Comparison of ENCODE assay signal across 16 cellular contexts in genomic region chr11:68150029-68150428, GRCh38. TPM values are rescaled to one million over a fixed set of nuclear protein-coding genes. Genes with fewer than 3 reads are reported as not detected.
DNase-seq lines count a peak whose midpoint lies in the region; ATAC-seq, FAIRE-seq and TF ChIP-seq lines count a peak whose summit lies in the region.
"Had no signal": no experiment of that assay in that cellular context is flagged by ENCODE, and none has a peak within 500 bp of the region (broad histone marks: within the 10 kb centered on the region; RNA-seq: fewer than 3 reads in every experiment).

No MANE protein-coding gene starts in this region.

- no peak overlapping the region for H2BK120ac ChIP-seq in mesenchymal stem cell (ENCODE audit: low read depth, low read length)

- H3K36me3 ChIP-seq in bronchial epithelial cell (ENCODE audit: control insufficient read depth, insufficient read depth, low read length) (no peaks in the 10 kb centered on the region), mesenchymal stem cell (ENCODE audit: control insufficient read depth in 1 of 2, insufficient read depth in 2 of 2, low read depth in 1 of 2, low read length in 2 of 2) (peaks cover 3 to 8% of the 10 kb centered on the region in 2 experiments)

- ATAC-seq in HG03439 (IDR thresholded peaks at IDR 0.05; ENCODE audit: unreplicated experiment) (no peak), HG03135 (IDR thresholded peaks at IDR 0.05; ENCODE audit: unreplicated experiment) (no peak), HG02588 (IDR thresholded peaks at IDR 0.05; ENCODE audit: unreplicated experiment) (no peak)

- no peak for FAIRE-seq in bronchial epithelial cell (lab: Jason Lieb, UNC)

- H3K14ac ChIP-seq in mesenchymal stem cell (ENCODE audit: low read length in 2 of 2): no peak overlapping the region

- H2BK5ac ChIP-seq in mesenchymal stem cell (ENCODE audit: low read depth, low read length, poor library complexity, severe bottlenecking): no peak overlapping the region

- no peaks in the 10 kb centered on the region for H3K27me3 ChIP-seq in bronchial epithelial cell (ENCODE audit: control insufficient read depth, insufficient read depth, low read length)
- H3K27me3 ChIP-seq in mesenchymal stem cell (ENCODE audit: control insufficient read depth in 1 of 2, insufficient read depth in 1 of 2, low read length in 2 of 2): peaks cover 0 to 20% of the 10 kb centered on the region in 2 experiments
- H3K27me3 ChIP-seq: right lobe of liver, tibial nerve had no signal

- H3K23ac ChIP-seq in mesenchymal stem cell (ENCODE audit: low read length in 2 of 2): no peak overlapping the region

- H3K18ac ChIP-seq in mesenchymal stem cell (ENCODE audit: low read depth in 1 of 2, low read length in 2 of 2): no peak overlapping the region

- H3K9me3 ChIP-seq in mesenchymal stem cell (ENCODE audit: control insufficient read depth, low read length): no peaks in the 10 kb centered on the region
- H3K9me3 ChIP-seq: right lobe of liver, tibial nerve had no signal

- H3K4me2 ChIP-seq in mesenchymal stem cell (ENCODE audit: low read length, poor library complexity, severe bottlenecking): no peak overlapping the region

- no peak overlapping the region for H3K9ac ChIP-seq in mesenchymal stem cell (ENCODE audit: low read length)

- no peak overlapping the region for H3K4ac ChIP-seq in mesenchymal stem cell (ENCODE audit: low read depth in 1 of 2, low read length in 2 of 2)

- H3K4me1 ChIP-seq in mesenchymal stem cell (ENCODE audit: control insufficient read depth, insufficient read depth, low read depth, low read length): peaks cover 18% of the 10 kb centered on the region

- no peak overlapping the region for H2AK5ac ChIP-seq in mesenchymal stem cell (ENCODE audit: low read length, severe bottlenecking)

- no peak overlapping the region for H3K27ac ChIP-seq in mesenchymal stem cell (ENCODE audit: low read length, poor library complexity, severe bottlenecking)
- H3K27ac ChIP-seq: right lobe of liver, tibial nerve had no signal

- no peak overlapping the region for H4K91ac ChIP-seq in mesenchymal stem cell (ENCODE audit: low read length)

- no peak overlapping the region for H2BK15ac ChIP-seq in mesenchymal stem cell (ENCODE audit: low read depth, poor library complexity, severe bottlenecking)

- 40% methylated on average over 5 of the region's 7 CpGs for WGBS in mesenchymal stem cell

- H3K79me1 ChIP-seq in mesenchymal stem cell (replicated peaks; ENCODE audit: low read length, poor library complexity, severe bottlenecking): no peaks in the 10 kb centered on the region

- no peak overlapping the region for H2BK12ac ChIP-seq in mesenchymal stem cell (ENCODE audit: low read length in 2 of 2)

- no peak overlapping the region for H2AFZ ChIP-seq in mesenchymal stem cell (ENCODE audit: low read depth, low read length)

- no peak for TF ChIP-seq POLR2A in NB4 (IDR thresholded peaks at IDR 0.05; ENCODE audit: extremely low read depth, insufficient read length)

- H3K4me3 ChIP-seq in NB4 (ENCODE audit: low read depth, low read length): no peak overlapping the region
- no peak overlapping the region for H3K4me3 ChIP-seq in bronchial epithelial cell (ENCODE audit: low read depth, low read length)
- no peak overlapping the region for H3K4me3 ChIP-seq in mesenchymal stem cell (ENCODE audit: insufficient read depth in 1 of 2, low read depth in 1 of 2, low read length in 2 of 2)
- H3K4me3 ChIP-seq: right lobe of liver, tibial nerve had no signal

- H4K8ac ChIP-seq in mesenchymal stem cell (ENCODE audit: low read length): no peak overlapping the region

- DNase-seq in ELF-1 (ENCODE audit: low read depth, low spot score): peak; percentile 66
- DNase-seq in NB4 (ENCODE audit: low read depth): peak; percentile 62
- DNase-seq in bronchial epithelial cell (ENCODE audit: low read depth): peak; percentile 61
- peak; percentile 22 for DNase-seq in mesenchymal stem cell
- DNase-seq in stimulated activated CD4-positive, alpha-beta T cell treated with anti-CD3 and anti-CD28 coated beads, Interleukin-4, amount 100 ng/mL, for 4 hours: no peak
- DNase-seq: activated CD8-positive, alpha-beta memory T cell treated with anti-CD3 and anti-CD28 coated beads for 24 hours; activated naive CD8-positive, alpha-beta T cell treated with anti-CD3 and anti-CD28 coated beads, Interleukin-2, amount 10 ng/mL, durations not matched to agents 7 days and 5 days; CD4-positive, CD25-positive, alpha-beta regulatory T cell; effector CD4-positive, alpha-beta T cell; H9; T-helper 1 cell had no signal

- TF ChIP-seq CTCF in NB4 (IDR thresholded peaks at IDR 0.05; ENCODE audit: low read depth, low read length): no peak
- no peak for TF ChIP-seq CTCF in bronchial epithelial cell (IDR thresholded peaks at IDR 0.05; ENCODE audit: insufficient read depth, low read length, severe bottlenecking)

RNA-seq across cellular contexts. Expression of gene CHKA, which starts 28.8 kb away (rescaled TPM):
- total RNA-seq in bronchial epithelial cell: 4.7 and 7.4 TPM in 2 replicates
- 22.7 TPM for polyA plus RNA-seq in mesenchymal stem cell (2013, experiment 1 of 2)
- polyA plus RNA-seq in mesenchymal stem cell (2013, experiment 2 of 2): 22.9 TPM

Comparison
In these comparisons a context has a peak if more than half of its experiments do, and no peak if none do; other contexts are left out.
1. DNase-seq: peak in ELF-1 (single experiment), NB4 (single experiment), bronchial epithelial cell (single experiment) and mesenchymal stem cell (single experiment); none in stimulated activated CD4-positive, alpha-beta T cell treated with anti-CD3 and anti-CD28 coated beads, Interleukin-4, amount 100 ng/mL, for 4 hours (0 of 2).